Comparison of ENCODE assay signal across 8 cellular contexts in the genomic region with DNA sequence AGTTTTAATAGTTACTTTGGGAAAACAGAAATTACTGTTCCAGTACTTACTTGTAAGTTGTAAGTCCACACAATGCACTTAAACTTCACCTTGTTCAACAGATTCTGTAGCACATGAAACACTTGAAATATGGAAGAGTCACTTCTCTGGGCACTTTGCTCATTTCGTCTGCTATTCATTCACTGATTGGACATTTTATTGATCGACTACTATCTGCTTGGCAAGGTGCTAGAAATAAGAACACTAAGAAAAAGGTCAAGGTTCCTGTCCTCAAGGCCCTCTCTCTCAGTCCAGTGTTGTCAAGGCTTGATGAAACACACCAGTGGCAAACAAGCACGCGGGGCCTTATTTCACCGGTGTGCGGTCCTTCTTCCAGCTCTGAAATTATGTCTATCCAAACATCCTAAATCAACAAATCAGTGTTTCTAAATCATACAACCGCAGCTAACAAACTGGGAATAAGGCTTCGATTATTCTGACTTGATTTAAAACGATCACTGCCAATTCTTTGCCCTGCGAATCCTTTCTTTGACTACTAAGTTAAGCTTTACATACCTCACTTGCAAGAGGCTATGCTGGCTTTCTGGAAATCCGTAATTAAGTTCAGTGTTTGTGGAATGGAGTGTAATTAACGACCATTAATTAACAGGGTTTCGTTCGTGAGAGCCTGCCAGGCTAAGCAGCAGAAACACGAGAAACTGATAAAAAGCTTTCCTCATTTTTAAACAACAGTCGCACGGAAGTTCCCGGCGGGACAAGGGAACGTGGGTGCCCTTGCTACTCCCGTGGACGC. TPM values are rescaled to one million over a fixed set of nuclear protein-coding genes. Genes with fewer than 3 reads are reported as not detected.
A peak's percentile ranks its signal among the peaks of the same experiment; 100 is the strongest.
DNase-seq lines count a peak whose midpoint lies in the region; ATAC-seq, FAIRE-seq and TF ChIP-seq lines count a peak whose summit lies in the region.

No MANE protein-coding gene starts in this region.

- H3K27ac Mint-ChIP-seq in neural crest cell (ENCODE audit: unreplicated experiment), result peak overlapping the region; percentile 2

- H3K14ac ChIP-seq in H1 (ENCODE audit: insufficient read length), result no peak overlapping the region

- peak overlapping the region; percentile 94 for H2BK120ac ChIP-seq in H1 (replicated peaks; ENCODE audit: low read depth, low read length)

- H3K79me1 ChIP-seq in H1 (ENCODE audit: low read depth, low read length), result no peaks in the 10 kb centered on the region

- peak overlapping the region; percentile 75 for H3K9ac ChIP-seq in OCI-LY1 (ENCODE audit: low read length)
- peak overlapping the region in 3 of 4 experiments; percentile 38 to 76 (median 62); a peak in 5 of 7 replicates for H3K9ac ChIP-seq in H1 (replicated peaks in 1 of 4; ENCODE audit: extremely low read depth in 1 of 4, low read depth in 3 of 4, low read length in 3 of 4)

- peak overlapping the region; percentile 72 for H3K4me3 ChIP-seq in OCI-LY1 (ENCODE audit: low read depth, low read length, poor library complexity, severe bottlenecking)
- peak overlapping the region; percentile 77 to 96 (median 94) for H3K4me3 ChIP-seq in H1 (ENCODE audit: extremely low read depth in 1 of 4, insufficient read depth in 2 of 4, low read depth in 3 of 4, low read length in 4 of 4)

- H3K79me2 ChIP-seq in OCI-LY1 (ENCODE audit: insufficient read depth, low read length), result no peaks in the 10 kb centered on the region
- H3K79me2 ChIP-seq in H1 (ENCODE audit: control insufficient read depth in 1 of 2, insufficient read depth in 2 of 2, low read length in 2 of 2), result peaks cover 0 to 37% of the 10 kb centered on the region in 2 experiments; a peak in 3 of 4 replicates

- no peaks in the 10 kb centered on the region for H3F3A ChIP-seq in OCI-LY1 (ENCODE audit: insufficient read depth, low read length)

- H3K4ac ChIP-seq in H1 (replicated peaks; ENCODE audit: insufficient read length, low read depth, low read length), result peak overlapping the region; percentile 71

- peak overlapping the region; percentile 56 for H3K56ac ChIP-seq in H1 (replicated peaks; ENCODE audit: insufficient read length, low read depth, low read length)

- no peak for TF ChIP-seq EP300 in H1 (IDR thresholded peaks at IDR 0.05; ENCODE audit: borderline replicate concordance in 1 of 2, low read depth in 2 of 2, low read length in 2 of 2)

- H3K4me2 ChIP-seq in OCI-LY1 (ENCODE audit: low read length), result peak overlapping the region; percentile 74
- peak overlapping the region; percentile 71 to 92 for H3K4me2 ChIP-seq in H1 (ENCODE audit: insufficient read depth in 1 of 2, low read depth in 2 of 2, low read length in 2 of 2)

- no peak for TF ChIP-seq RAD21 in H1 (IDR thresholded peaks at IDR 0.05 in 1 of 2, conservative IDR thresholded peaks at IDR 0.05 in 1 of 2; ENCODE audit: low read depth in 2 of 2, low read length in 2 of 2)

- H3K23ac ChIP-seq in H1 (ENCODE audit: insufficient read length), result no peak overlapping the region

- H3K4me1 Mint-ChIP-seq in neural crest cell, result peaks cover 37% of the 10 kb centered on the region

- no peaks in the 10 kb centered on the region for H4K20me1 ChIP-seq in OCI-LY1 (ENCODE audit: insufficient read depth, low read length)
- no peaks in the 10 kb centered on the region for H4K20me1 ChIP-seq in H1 (replicated peaks in 1 of 2; ENCODE audit: control insufficient read depth in 1 of 2, insufficient read depth in 2 of 2, low read length in 2 of 2)

- H2AFZ ChIP-seq in OCI-LY1 (ENCODE audit: low read length) (peak overlapping the region; percentile 99), H1 (ENCODE audit: low read length) (peak overlapping the region; percentile 47; the same call in 1 of the 2 replicates)

- FAIRE-seq in H1 (lab: Jason Lieb, UNC), result no peak

- no peaks in the 10 kb centered on the region for H3K27me3 ChIP-seq in OCI-LY1 (ENCODE audit: insufficient read depth, low read length)
- no peaks in the 10 kb centered on the region for H3K27me3 ChIP-seq in H1 (replicated peaks in 1 of 4; ENCODE audit: control insufficient read depth in 3 of 4, extremely low read depth in 1 of 4, insufficient read depth in 3 of 4, low read length in 3 of 4)

- peak overlapping the region; percentile 5; the same call in 1 of the 2 replicates for H2BK15ac ChIP-seq in H1 (ENCODE audit: low read length)

- H2BK5ac ChIP-seq in H1 (ENCODE audit: low read depth, low read length), result peak overlapping the region; percentile 88; the same call in 1 of the 2 replicates

- peak overlapping the region; percentile 89 for H3K4me3 Mint-ChIP-seq in neural crest cell

- no peak overlapping the region for H3K27ac ChIP-seq in OCI-LY1 (ENCODE audit: low read depth, low read length, poor library complexity, severe bottlenecking)
- peak overlapping the region; percentile 66; the same call in 1 of the 2 replicates for H3K27ac ChIP-seq in H1 (ENCODE audit: low read depth, low read length)

- 0 out of 2 replicates have a peak overlapping the region, but pooled peaks have one; percentile 4 for H2BK12ac ChIP-seq in H1 (ENCODE audit: low read depth, low read length)

- DNase-seq in H1 (ENCODE audit: low read depth in 1 of 2, low spot score in 2 of 2) (no peak), neural crest cell (ENCODE audit: low read depth, low spot score) (no peak), UCSD-AML1 (lab: John Stamatoyannopoulos, UW; ENCODE audit: unreplicated experiment) (no peak), DMS 273 (lab: John Stamatoyannopoulos, UW; ENCODE audit: unreplicated experiment) (no peak)
- DNase-seq in activated CD4-positive, CD25-positive, alpha-beta regulatory T cell treated with anti-CD3 and anti-CD28 coated beads, Interleukin-2, amount 50 U/mL, for 72 hours, result no peak

- POLR2A ChIA-PET in H1 (lab: Charles Lee; ENCODE audit: partially characterized antibody), result interaction anchor here (0.5 to 2.3 kb wide), 14 partner anchors 11 to 191 kb away, joined by 3 to 15 read pairs (median 3); partner anchors contain the start of gene ZC3H15

- H3K4me1 ChIP-seq in OCI-LY1 (ENCODE audit: insufficient read depth, low read length, severe bottlenecking) (peaks cover 22% of the 10 kb centered on the region), H1 (replicated peaks in 1 of 4; ENCODE audit: control insufficient read depth in 3 of 4, insufficient read depth in 4 of 4, low read length in 3 of 4) (peaks cover 0 to 4% (median 2%) of the 10 kb centered on the region in 4 experiments; a peak in 4 of 7 replicates)

- H3K9me2 ChIP-seq in OCI-LY1 (ENCODE audit: low read depth, low read length), result no peaks in the 10 kb centered on the region

- TF ChIP-seq CTCF in OCI-LY1 (IDR thresholded peaks at IDR 0.05; ENCODE audit: low read length) (no peak), H1 (IDR thresholded peaks at IDR 0.05; ENCODE audit: control extremely low read depth in 1 of 3, insufficient read depth in 1 of 3, low read depth in 1 of 3, low read length in 3 of 3) (no peak), neural crest cell (conservative IDR thresholded peaks at IDR 0.05) (no peak)

- WGBS in H1 (ENCODE audit: extremely low coverage in 1 of 2, insufficient coverage in 1 of 2, insufficient read length in 1 of 2, insufficient replicate concordance in 2 of 2, low coverage in 1 of 2, low lambda C conversion rate in 2 of 2, missing lambda C conversion rate in 1 of 2), 2 experiments, result 35% methylated on average over 22 of the region's 22 CpGs; no CpG with 5 or more reads in 1 of the 2 experiments

- H4K5ac ChIP-seq in H1 (ENCODE audit: insufficient read length, low read depth, low read length), result peak overlapping the region; percentile 98

- H2BK20ac ChIP-seq in H1 (ENCODE audit: low read length), result no peak overlapping the region; the same call in 1 of the 2 replicates

- no peak overlapping the region for H2AK5ac ChIP-seq in H1 (ENCODE audit: low read depth, low read length)

- peak overlapping the region; percentile 61 for H4K91ac ChIP-seq in H1 (replicated peaks; ENCODE audit: insufficient read length, low read length)

- H3K23me2 ChIP-seq in H1 (ENCODE audit: low read depth, low read length), result peaks cover 10% of the 10 kb centered on the region

- H4K8ac ChIP-seq in H1 (ENCODE audit: extremely low read depth, insufficient read depth, low read length), result peak overlapping the region; percentile 94; the same call in 1 of the 2 replicates

- H3K9me3 ChIP-seq in OCI-LY1 (ENCODE audit: low read length) (no peaks in the 10 kb centered on the region), H1 (ENCODE audit: insufficient read depth in 2 of 2, low read depth in 1 of 2, low read length in 1 of 2) (no peaks in the 10 kb centered on the region)

- H3K27me3 Mint-ChIP-seq in neural crest cell (ENCODE audit: low read depth), result no peaks in the 10 kb centered on the region

- 0 out of 2 replicates have a peak overlapping the region, but pooled peaks have one; percentile 72 for H3K18ac ChIP-seq in H1 (ENCODE audit: extremely low read depth, low read length)

- H3K9me3 Mint-ChIP-seq in neural crest cell, result no peaks in the 10 kb centered on the region

- no peak for TF ChIP-seq POLR2A in H1 (IDR thresholded peaks at IDR 0.05; ENCODE audit: control extremely low read depth in 1 of 2, low read depth in 2 of 2, low read length in 2 of 2)

- CTCF ChIA-PET in H1 (lab: Charles Lee; ENCODE audit: partially characterized antibody), result interaction anchor here (0.7 to 1.5 kb wide), 7 partner anchors 10 to 610 kb away, joined by 3 to 5 read pairs (median 3); no protein-coding TSS in a partner anchor

- ATAC-seq in GM19351 (IDR thresholded peaks at IDR 0.05; ENCODE audit: unreplicated experiment) (peak; percentile 0), GM18498 (IDR thresholded peaks at IDR 0.05; ENCODE audit: unreplicated experiment) (no peak)

- H3K36me3 ChIP-seq in OCI-LY1 (ENCODE audit: insufficient read depth, low read length), result no peaks in the 10 kb centered on the region
- no peaks in the 10 kb centered on the region for H3K36me3 ChIP-seq in H1 (ENCODE audit: control insufficient read depth in 2 of 4, insufficient read depth in 4 of 4, low read length in 3 of 4)

- H3K36me3 Mint-ChIP-seq in neural crest cell (ENCODE audit: low read depth), result no peaks in the 10 kb centered on the region

TF ChIP-seq in H1, 55 proteins besides CTCF, POLR2A, EP300 and RAD21:
- TF ChIP-seq POU5F1 (IDR thresholded peaks at IDR 0.05; ENCODE audit: low read depth, low read length), result no peak
- TF ChIP-seq HDAC2 (IDR thresholded peaks at IDR 0.05; ENCODE audit: borderline replicate concordance in 1 of 2, low read depth in 2 of 2, low read length in 2 of 2), result 0 out of 4 replicates have a peak, but pooled peaks of 1 of the 2 experiments have one; percentile 4
TF ChIP-seq in H1: peak in this region for 1.

RNA-seq across cellular contexts. Expression of gene ITGAV, which starts 0.7 kb away (rescaled TPM):
- total RNA-seq in H1 (2021; fragmentation: NEBNext Ultra II Directional; extraction: Animal tissue kit (Norgen Biotek cat#: 25700)), result 38.3 and 42.4 TPM in 2 replicates
- polyA plus RNA-seq in H1 (2011; rRNA removed), result 6.5 and 11.7 TPM in 2 replicates
- 14.6 TPM for polyA plus RNA-seq in H1 (2011; cell fraction: cytosol; rRNA removed)
- 13.3 TPM for polyA plus RNA-seq in H1 (2011; cell fraction: nucleus; rRNA removed)
- 13.5 to 37.7 TPM (median 24.2 TPM) in 4 replicates for polyA plus RNA-seq in H1 (2012, experiment 1 of 2)
- 1.4 TPM for polyA plus RNA-seq in H1 (2012, experiment 2 of 2)
- 32.1 TPM for polyA plus RNA-seq in H1 (2013, experiment 1 of 2)
- 27.8 TPM for polyA plus RNA-seq in H1 (2013, experiment 2 of 2)
- 60.8 and 113 TPM in 2 replicates for polyA minus RNA-seq in H1 (2011; rRNA and poly(A)+ RNA removed)
- 44.8 TPM for polyA minus RNA-seq in H1 (2011; cell fraction: cytosol; rRNA and poly(A)+ RNA removed)
- polyA minus RNA-seq in H1 (2011; cell fraction: nucleus; rRNA and poly(A)+ RNA removed), result 48.7 TPM
- 46.8 and 50.3 TPM in 2 replicates for total RNA-seq in neural crest cell
